ENCODE assay signal across 8 cellular contexts in genomic region chrX:81957900-81958545, GRCh38.
DNase-seq lines count a peak whose midpoint lies in the region; ATAC-seq and TF ChIP-seq lines count a peak whose summit lies in the region.

No MANE protein-coding gene starts in this region.

- CTCF ChIA-PET in activated naive CD4-positive, alpha-beta T cell treated with anti-CD3 and anti-CD28 coated beads for 36 hours (lab: Charles Lee), result interaction anchor here (0.5 kb wide), 1 partner anchor 103 kb away, joined by 3 read pairs; no protein-coding TSS in a partner anchor
- CTCF ChIA-PET in WTC11 (lab: Charles Lee), result interaction anchor here (0.8 to 1.0 kb wide), 2 partner anchors 11 to 260 kb away, joined by 3 read pairs; no protein-coding TSS in a partner anchor

- no peak overlapping the region for H3K27ac Mint-ChIP-seq in activated naive CD4-positive, alpha-beta T cell treated with anti-CD3 and anti-CD28 coated beads for 36 hours
- no peak overlapping the region for H3K27ac Mint-ChIP-seq in WTC11
- no peak overlapping the region for H3K27ac Mint-ChIP-seq in activated T-helper 1 cell treated with anti-CD3 and anti-CD28 coated beads, Interleukin-12 subunit alpha, Interleukin-12 subunit beta, Interleukin-2, Interleukin-4 antibody, amounts not matched to agents 30 ng/mL and 10 ng/mL and 1 ng/mL, durations not matched to agents 14 hours and 24 hours and 36 hours

- intact Hi-C loops in activated naive CD4-positive, alpha-beta T cell treated with anti-CD3 and anti-CD28 coated beads for 36 hours (cut with micrococcal nuclease), result loop anchor here (2.0 to 10.0 kb wide), 2 partner anchors 783 to 1677 kb away; no protein-coding TSS in a partner anchor
- intact Hi-C loops in activated T-helper 1 cell treated with anti-CD3 and anti-CD28 coated beads, Interleukin-12 subunit alpha, Interleukin-12 subunit beta, Interleukin-2, Interleukin-4 antibody, amounts not matched to agents 30 ng/mL and 10 ng/mL and 1 ng/mL, durations not matched to agents 14 hours and 24 hours and 36 hours (cut with micrococcal nuclease), result no loop called here

- ATAC-seq in WTC11 (peak; percentile 74), GM19023 (IDR thresholded peaks at IDR 0.05; ENCODE audit: unreplicated experiment) (no peak)

- no peak for TF ChIP-seq CTCF in WTC11 (IDR thresholded peaks at IDR 0.05)

- in situ Hi-C loops in KBM-7 (cut with MboI; ENCODE audit: low pct_unique_long_range_greater_than_20kb, low sequenced_read_pairs), result no loop called here

- H3K4me1 Mint-ChIP-seq in activated naive CD4-positive, alpha-beta T cell treated with anti-CD3 and anti-CD28 coated beads for 36 hours (ENCODE audit: low read depth), result no peaks in the 10 kb centered on the region
- H3K4me1 Mint-ChIP-seq in WTC11, result no peaks in the 10 kb centered on the region
- no peaks in the 10 kb centered on the region for H3K4me1 Mint-ChIP-seq in activated T-helper 1 cell treated with anti-CD3 and anti-CD28 coated beads, Interleukin-12 subunit alpha, Interleukin-12 subunit beta, Interleukin-2, Interleukin-4 antibody, amounts not matched to agents 30 ng/mL and 10 ng/mL and 1 ng/mL, durations not matched to agents 14 hours and 24 hours and 36 hours (ENCODE audit: low read depth)

- peak; percentile 8 for DNase-seq in activated naive CD4-positive, alpha-beta T cell treated with anti-CD3 and anti-CD28 coated beads for 36 hours
- no peak for DNase-seq in activated naive CD4-positive, alpha-beta T cell (lab: John Stamatoyannopoulos, UW)
- DNase-seq in KBM-7, result peak; percentile 58
- no peak for DNase-seq in WTC11 (ENCODE audit: low spot score)
- DNase-seq in renal cortical epithelial cell (ENCODE audit: low read depth), result peak; percentile 6
- no peak for DNase-seq in 8988T
- no peak for DNase-seq in activated T-helper 1 cell treated with anti-CD3 and anti-CD28 coated beads, Interleukin-12 subunit alpha, Interleukin-12 subunit beta, Interleukin-2, Interleukin-4 antibody, amounts not matched to agents 30 ng/mL and 10 ng/mL and 1 ng/mL, durations not matched to agents 14 hours and 24 hours and 36 hours (ENCODE audit: low spot score)

- no peaks in the 10 kb centered on the region for H3K36me3 Mint-ChIP-seq in activated naive CD4-positive, alpha-beta T cell treated with anti-CD3 and anti-CD28 coated beads for 36 hours (ENCODE audit: low read depth)
- H3K36me3 Mint-ChIP-seq in WTC11, result no peaks in the 10 kb centered on the region
- H3K36me3 Mint-ChIP-seq in activated T-helper 1 cell treated with anti-CD3 and anti-CD28 coated beads, Interleukin-12 subunit alpha, Interleukin-12 subunit beta, Interleukin-2, Interleukin-4 antibody, amounts not matched to agents 30 ng/mL and 10 ng/mL and 1 ng/mL, durations not matched to agents 14 hours and 24 hours and 36 hours (ENCODE audit: low read depth), result no peaks in the 10 kb centered on the region

- no peak overlapping the region for H3K4me3 Mint-ChIP-seq in activated naive CD4-positive, alpha-beta T cell treated with anti-CD3 and anti-CD28 coated beads for 36 hours
- no peak overlapping the region for H3K4me3 Mint-ChIP-seq in WTC11
- H3K4me3 Mint-ChIP-seq in activated T-helper 1 cell treated with anti-CD3 and anti-CD28 coated beads, Interleukin-12 subunit alpha, Interleukin-12 subunit beta, Interleukin-2, Interleukin-4 antibody, amounts not matched to agents 30 ng/mL and 10 ng/mL and 1 ng/mL, durations not matched to agents 14 hours and 24 hours and 36 hours, result no peak overlapping the region

- H3K27me3 Mint-ChIP-seq in activated naive CD4-positive, alpha-beta T cell treated with anti-CD3 and anti-CD28 coated beads for 36 hours (ENCODE audit: low read depth), result no peaks in the 10 kb centered on the region
- H3K27me3 Mint-ChIP-seq in WTC11 (ENCODE audit: low read depth), result no peaks in the 10 kb centered on the region
- H3K27me3 Mint-ChIP-seq in activated T-helper 1 cell treated with anti-CD3 and anti-CD28 coated beads, Interleukin-12 subunit alpha, Interleukin-12 subunit beta, Interleukin-2, Interleukin-4 antibody, amounts not matched to agents 30 ng/mL and 10 ng/mL and 1 ng/mL, durations not matched to agents 14 hours and 24 hours and 36 hours (ENCODE audit: insufficient read depth), result no peaks in the 10 kb centered on the region

- POLR2A ChIA-PET in WTC11 (lab: Charles Lee), result no interaction called here

- no peaks in the 10 kb centered on the region for H3K9me3 Mint-ChIP-seq in activated naive CD4-positive, alpha-beta T cell treated with anti-CD3 and anti-CD28 coated beads for 36 hours
- H3K9me3 Mint-ChIP-seq in WTC11, result peaks cover 8% of the 10 kb centered on the region
- H3K9me3 Mint-ChIP-seq in activated T-helper 1 cell treated with anti-CD3 and anti-CD28 coated beads, Interleukin-12 subunit alpha, Interleukin-12 subunit beta, Interleukin-2, Interleukin-4 antibody, amounts not matched to agents 30 ng/mL and 10 ng/mL and 1 ng/mL, durations not matched to agents 14 hours and 24 hours and 36 hours, result no peaks in the 10 kb centered on the region

TF ChIP-seq in WTC11, 78 proteins besides CTCF, POLR2A, EP300 and RAD21:
- TF ChIP-seq ZNF671 (CRISPR knock-in tag; IDR thresholded peaks at IDR 0.05), result no peak
- no peak for TF ChIP-seq GABPB1 (CRISPR knock-in tag; IDR thresholded peaks at IDR 0.05)
- TF ChIP-seq, protein P1, sequence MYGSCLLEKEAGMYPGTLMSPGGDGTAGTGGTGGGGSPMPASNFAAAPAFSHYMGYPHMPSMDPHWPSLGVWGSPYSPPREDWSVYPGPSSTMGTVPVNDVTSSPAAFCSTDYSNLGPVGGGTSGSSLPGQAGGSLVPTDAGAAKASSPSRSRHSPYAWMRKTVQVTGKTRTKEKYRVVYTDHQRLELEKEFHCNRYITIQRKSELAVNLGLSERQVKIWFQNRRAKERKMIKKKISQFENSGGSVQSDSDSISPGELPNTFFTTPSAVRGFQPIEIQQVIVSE (CRISPR knock-in tag; IDR thresholded peaks at IDR 0.05; ENCODE audit: borderline replicate concordance), result no peak
- no peak for TF ChIP-seq GTF2I (CRISPR knock-in tag; conservative IDR thresholded peaks at IDR 0.05)
- no peak for TF ChIP-seq TP53 (CRISPR knock-in tag; IDR thresholded peaks at IDR 0.05)
- TF ChIP-seq HMGA2 (CRISPR knock-in tag; IDR thresholded peaks at IDR 0.05), result no peak
- TF ChIP-seq ZSCAN18 (CRISPR knock-in tag; IDR thresholded peaks at IDR 0.05), result no peak
- TF ChIP-seq, protein P2, sequence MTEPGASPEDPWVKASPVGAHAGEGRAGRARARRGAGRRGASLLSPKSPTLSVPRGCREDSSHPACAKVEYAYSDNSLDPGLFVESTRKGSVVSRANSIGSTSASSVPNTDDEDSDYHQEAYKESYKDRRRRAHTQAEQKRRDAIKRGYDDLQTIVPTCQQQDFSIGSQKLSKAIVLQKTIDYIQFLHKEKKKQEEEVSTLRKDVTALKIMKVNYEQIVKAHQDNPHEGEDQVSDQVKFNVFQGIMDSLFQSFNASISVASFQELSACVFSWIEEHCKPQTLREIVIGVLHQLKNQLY (CRISPR knock-in tag; IDR thresholded peaks at IDR 0.05), result no peak
- no peak for TF ChIP-seq ATF3 (CRISPR knock-in tag; conservative IDR thresholded peaks at IDR 0.05)
TF ChIP-seq in WTC11: peak in this region for 0.

Comparison
In these comparisons a context has a peak if more than half of its experiments do, and no peak if none do; other contexts are left out.
1. DNase-seq: peak in activated naive CD4-positive, alpha-beta T cell treated with anti-CD3 and anti-CD28 coated beads for 36 hours (single experiment), KBM-7 (single experiment) and renal cortical epithelial cell (single experiment); none in activated naive CD4-positive, alpha-beta T cell (0 of 4), WTC11 (single experiment), 8988T (single experiment) and activated T-helper 1 cell treated with anti-CD3 and anti-CD28 coated beads, Interleukin-12 subunit alpha, Interleukin-12 subunit beta, Interleukin-2, Interleukin-4 antibody, amounts not matched to agents 30 ng/mL and 10 ng/mL and 1 ng/mL, durations not matched to agents 14 hours and 24 hours and 36 hours (single experiment).